Comparison of ENCODE assay signal across 1 cellular context in genomic region chr17:42087736-42088705, GRCh38.
TF ChIP-seq lines count a peak whose summit lies in the region.

No MANE protein-coding gene starts in this region.

TF ChIP-seq in A549, 52 proteins besides CTCF, POLR2A, EP300 and RAD21:
- TF ChIP-seq BCL3 (IDR thresholded peaks at IDR 0.05), result no peak
- no peak for TF ChIP-seq HMGXB4 (CRISPR knock-in tag; IDR thresholded peaks at IDR 0.05; ENCODE audit: borderline replicate concordance)
- TF ChIP-seq MAFK (IDR thresholded peaks at IDR 0.05; ENCODE audit: partially characterized antibody), result no peak
- no peak for TF ChIP-seq HOXB13 (CRISPR knock-in tag; IDR thresholded peaks at IDR 0.05; ENCODE audit: low read depth)
- no peak for TF ChIP-seq MYC (IDR thresholded peaks at IDR 0.05; ENCODE audit: borderline replicate concordance, low read length)
- TF ChIP-seq USF2 (IDR thresholded peaks at IDR 0.05), result no peak
- TF ChIP-seq PBX3 (IDR thresholded peaks at IDR 0.05), result no peak
- no peak for TF ChIP-seq ZFP36 (IDR thresholded peaks at IDR 0.05; ENCODE audit: borderline replicate concordance, partially characterized antibody)
- no peak for TF ChIP-seq POLR2AphosphoS2 (conservative IDR thresholded peaks at IDR 0.05; ENCODE audit: low read length)
- TF ChIP-seq MAZ (IDR thresholded peaks at IDR 0.05; ENCODE audit: borderline replicate concordance, low read depth, low read length), result no peak
- no peak for TF ChIP-seq NPAS2 (CRISPR knock-in tag; IDR thresholded peaks at IDR 0.05; ENCODE audit: borderline replicate concordance)
- TF ChIP-seq TFCP2L1 (CRISPR knock-in tag; IDR thresholded peaks at IDR 0.05), result no peak
- TF ChIP-seq CBX8 (IDR thresholded peaks at IDR 0.05), result no peak
- TF ChIP-seq TP53 (CRISPR knock-in tag; IDR thresholded peaks at IDR 0.05), result no peak
- no peak for TF ChIP-seq HDAC2 (IDR thresholded peaks at IDR 0.05)
- TF ChIP-seq FOSL2 (IDR thresholded peaks at IDR 0.05), result no peak
- TF ChIP-seq FOSL2 (CRISPR knock-in tag; IDR thresholded peaks at IDR 0.05), result no peak
- no peak for TF ChIP-seq SREBF2 (IDR thresholded peaks at IDR 0.05)
- no peak for TF ChIP-seq KDM1A (IDR thresholded peaks at IDR 0.05; ENCODE audit: low read depth)
